1 cellular context compared by ENCODE assay signal in the genomic region with DNA sequence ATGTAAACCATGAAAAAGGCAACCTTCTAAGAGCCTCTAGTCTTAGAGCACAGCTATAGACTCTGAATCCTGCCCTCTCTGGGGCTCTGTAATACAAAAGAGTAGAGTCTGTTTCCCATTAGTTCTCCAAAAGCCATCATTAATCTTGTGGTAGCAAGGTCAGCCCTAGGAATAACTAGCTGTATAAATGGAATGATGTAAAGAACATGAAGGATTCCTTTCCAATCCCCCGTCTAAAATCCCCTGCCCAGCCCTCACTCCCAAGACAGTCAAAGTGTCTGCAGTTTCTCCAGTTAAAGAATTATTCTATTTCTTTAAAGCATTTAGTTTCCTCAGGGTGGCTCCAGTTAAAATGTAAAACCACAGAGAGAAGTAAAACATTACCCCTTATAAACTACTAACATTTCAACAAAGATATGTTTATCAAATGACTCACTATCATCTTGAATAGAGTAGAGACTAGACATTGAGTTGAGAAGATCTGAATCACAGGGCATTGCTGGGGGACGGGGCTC.
TF ChIP-seq lines count a peak whose summit lies in the region.

No MANE protein-coding gene starts in this region.

TF ChIP-seq in IMR-90, 13 proteins besides CTCF, POLR2A, EP300 and RAD21 (continued from another document):
- TF ChIP-seq MXI1 (IDR thresholded peaks at IDR 0.05; ENCODE audit: borderline replicate concordance, low read depth, low read length) (no peak), SMC3 (IDR thresholded peaks at IDR 0.05; ENCODE audit: low read depth, low read length) (no peak)
